Comparison of ENCODE assay signal across 38 cellular contexts in the genomic region with DNA sequence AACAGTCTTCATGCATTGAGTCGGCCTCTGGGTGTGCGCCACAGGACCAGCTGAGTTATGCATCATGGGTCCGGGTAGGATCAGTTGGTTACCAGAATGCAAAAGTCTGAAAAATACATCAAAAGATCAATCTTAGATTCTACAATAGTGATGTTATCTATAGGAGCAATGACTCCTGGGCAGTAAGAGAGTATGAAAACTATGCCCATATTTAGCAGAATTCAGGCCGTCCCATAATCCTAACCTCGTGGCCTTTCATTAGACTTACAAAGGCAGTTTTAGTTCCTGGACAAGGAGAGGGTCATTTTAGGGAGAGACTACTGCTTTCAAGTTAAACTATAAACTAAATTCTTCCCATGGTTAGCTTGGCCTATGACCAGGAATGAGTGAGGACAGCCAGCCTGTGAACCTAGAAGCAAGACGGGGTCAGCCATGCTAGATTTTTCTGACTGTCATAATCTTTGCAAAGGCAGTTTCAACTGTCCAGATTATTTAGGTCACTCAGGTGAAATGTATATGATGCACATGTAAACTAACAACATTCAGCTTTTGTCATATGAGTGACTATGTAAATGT. TPM values are rescaled to one million over a fixed set of nuclear protein-coding genes. Genes with fewer than 3 reads are reported as not detected.
"Had no signal": no experiment of that assay in that cellular context is flagged by ENCODE, and none has a peak within 500 bp of the region (broad histone marks: within the 10 kb centered on the region; RNA-seq: fewer than 3 reads in every experiment).

No MANE protein-coding gene starts in this region.

- H3K36me3 ChIP-seq: adrenal gland, brain microvascular endothelial cell, breast epithelium had no signal

- H3K27me3 ChIP-seq: adrenal gland, body of pancreas, brain microvascular endothelial cell, breast epithelium had no signal

- ATAC-seq: activated CD8-positive, alpha-beta T cell treated with anti-CD3 and anti-CD28 coated beads for 36 hours; activated naive CD4-positive, alpha-beta T cell treated with anti-CD3 and anti-CD28 coated beads, Interleukin-2, amount 50 U/mL, for 72 hours; activated T-cell treated with anti-CD3 and anti-CD28 coated beads, Interleukin-2, amount 50 U/mL, for 4 hours; activated T-cell treated with anti-CD3 and anti-CD28 coated beads, Interleukin-2, amount 50 U/mL, for 72 hours; activated T-helper 17 cell treated with anti-CD3 and anti-CD28 coated beads, Interleukin-2, amount 50 U/mL, for 72 hours; body of pancreas had no signal

- H3K27ac ChIP-seq: adrenal gland, body of pancreas, brain microvascular endothelial cell, breast epithelium had no signal

- H3K27me3 Mint-ChIP-seq: activated B cell treated with CpG ODN at 0.5 μM for 24 hours; activated CD8-positive, alpha-beta T cell treated with anti-CD3 and anti-CD28 coated beads for 36 hours; activated T-helper 17 cell treated with anti-CD3 and anti-CD28 coated beads, Interleukin-2, amount 50 U/mL, for 72 hours had no signal

- H3K4me3 Mint-ChIP-seq: activated B cell treated with CpG ODN at 0.5 μM for 24 hours; activated CD4-positive, alpha-beta memory T cell treated with anti-CD3 and anti-CD28 coated beads for 36 hours; activated CD4-positive, alpha-beta T cell treated with anti-CD3 and anti-CD28 coated beads, Interleukin-2, amount 10 ng/mL, durations not matched to agents 24 days and 14 days; activated CD8-positive, alpha-beta T cell treated with anti-CD3 and anti-CD28 coated beads for 36 hours; activated naive CD4-positive, alpha-beta T cell treated with anti-CD3 and anti-CD28 coated beads for 36 hours; activated naive CD8-positive, alpha-beta T cell treated with anti-CD3 and anti-CD28 coated beads for 36 hours; activated T-cell treated with anti-CD3 and anti-CD28 coated beads, Interleukin-2, amount 50 U/mL, for 4 hours; activated T-cell treated with anti-CD3 and anti-CD28 coated beads, Interleukin-2, amount 50 U/mL, for 72 hours; activated T-helper 1 cell treated with anti-CD3 and anti-CD28 coated beads, Interleukin-12 subunit alpha, Interleukin-12 subunit beta, Interleukin-2, Interleukin-4 antibody, amounts not matched to agents 30 ng/mL and 10 ng/mL and 1 ng/mL, durations not matched to agents 14 hours and 24 hours and 36 hours; activated T-helper 17 cell treated with anti-CD3 and anti-CD28 coated beads, Interleukin-2, amount 50 U/mL, for 72 hours; T-helper 1 cell treated with Interleukin-12 subunit alpha and Interleukin-12 subunit beta and Interleukin-4 antibody, amounts not matched to agents 30 μg/mL and 1 μg/mL, for 36 hours; T-helper 2 cell treated with Interferon-gamma antibody and Interleukin-4, amounts not matched to agents 5 μg/mL and 100 μg/mL, for 36 hours had no signal

- H3K4me3 ChIP-seq: adrenal gland, body of pancreas, breast epithelium had no signal

- H3K4me1 ChIP-seq: adrenal gland, body of pancreas, breast epithelium had no signal

- H3K27ac Mint-ChIP-seq: activated B cell treated with CpG ODN at 0.5 μM for 24 hours; activated CD4-positive, alpha-beta memory T cell treated with anti-CD3 and anti-CD28 coated beads for 36 hours; activated CD4-positive, alpha-beta T cell treated with anti-CD3 and anti-CD28 coated beads, Interleukin-2, amount 10 ng/mL, durations not matched to agents 24 days and 14 days; activated CD8-positive, alpha-beta T cell treated with anti-CD3 and anti-CD28 coated beads for 36 hours; activated naive CD4-positive, alpha-beta T cell treated with anti-CD3 and anti-CD28 coated beads for 36 hours; activated naive CD4-positive, alpha-beta T cell treated with anti-CD3 and anti-CD28 coated beads, Interleukin-2, amount 50 U/mL, for 72 hours; activated naive CD8-positive, alpha-beta T cell treated with anti-CD3 and anti-CD28 coated beads for 36 hours; activated T-cell treated with anti-CD3 and anti-CD28 coated beads, Interleukin-2, amount 50 U/mL, for 72 hours; activated T-helper 1 cell treated with anti-CD3 and anti-CD28 coated beads, Interleukin-12 subunit alpha, Interleukin-12 subunit beta, Interleukin-2, Interleukin-4 antibody, amounts not matched to agents 30 ng/mL and 10 ng/mL and 1 ng/mL, durations not matched to agents 14 hours and 24 hours and 36 hours; activated T-helper 17 cell treated with anti-CD3 and anti-CD28 coated beads, Interleukin-2, amount 50 U/mL, for 72 hours; T-helper 1 cell treated with Interleukin-12 subunit alpha and Interleukin-12 subunit beta and Interleukin-4 antibody, amounts not matched to agents 30 μg/mL and 1 μg/mL, for 36 hours; T-helper 2 cell treated with Interferon-gamma antibody and Interleukin-4, amounts not matched to agents 5 μg/mL and 100 μg/mL, for 36 hours had no signal

- DNase-seq: activated B cell treated with CpG ODN at 0.5 μM for 24 hours; activated CD4-positive, alpha-beta memory T cell treated with anti-CD3 and anti-CD28 coated beads for 36 hours; activated CD4-positive, alpha-beta T cell treated with anti-CD3 and anti-CD28 coated beads for 4 hours; activated CD4-positive, alpha-beta T cell treated with anti-CD3 and anti-CD28 coated beads, Interleukin-2, amount 10 ng/mL, durations not matched to agents 24 days and 14 days; activated CD4-positive, alpha-beta T cell treated with anti-CD3 and anti-CD28 coated beads, Interleukin-2, amount 50 U/mL, for 1 hour; activated CD4-positive, alpha-beta T cell treated with anti-CD3 and anti-CD28 coated beads, Interleukin-2, amount 50 U/mL, for 4 hours; activated CD4-positive, CD25-positive, alpha-beta regulatory T cell treated with anti-CD3 and anti-CD28 coated beads, Interleukin-2, amount 50 U/mL, for 72 hours; activated CD8-positive, alpha-beta memory T cell treated with anti-CD3 and anti-CD28 coated beads, Interleukin-2, amount 50 U/mL, for 4 hours; activated CD8-positive, alpha-beta T cell treated with anti-CD3 and anti-CD28 coated beads for 36 hours; activated effector memory CD4-positive, alpha-beta T cell treated with anti-CD3 and anti-CD28 coated beads, Interleukin-2, amount 50 U/mL, for 16 hours; activated gamma-delta T cell treated with Interleukin-2 at 50 U/mL for 16 hours; activated naive CD4-positive, alpha-beta T cell; activated naive CD4-positive, alpha-beta T cell treated with anti-CD3 and anti-CD28 coated beads for 36 hours; activated naive CD4-positive, alpha-beta T cell treated with anti-CD3 and anti-CD28 coated beads, Interleukin-2, amount 50 U/mL, for 16 hours; activated naive CD8-positive, alpha-beta T cell treated with anti-CD3 and anti-CD28 coated beads for 36 hours; activated T-cell treated with anti-CD3 and anti-CD28 coated beads for 4 hours; activated T-cell treated with anti-CD3 and anti-CD28 coated beads, Interleukin-2, amount 50 U/mL, for 1 hour; activated T-cell treated with anti-CD3 and anti-CD28 coated beads, Interleukin-2, amount 50 U/mL, for 4 hours; activated T-cell treated with anti-CD3 and anti-CD28 coated beads, Interleukin-2, amount 50 U/mL, for 72 hours; adrenal gland; amniotic stem cell; aorta; body of pancreas; brain microvascular endothelial cell; central memory CD4-positive, alpha-beta T cell; SW 1271; T-helper 1 cell; T-helper 2 cell; T-helper 9 cell had no signal

- H3K36me3 Mint-ChIP-seq: activated CD4-positive, alpha-beta memory T cell treated with anti-CD3 and anti-CD28 coated beads for 36 hours; activated naive CD8-positive, alpha-beta T cell treated with anti-CD3 and anti-CD28 coated beads for 36 hours had no signal

- H3K4me1 Mint-ChIP-seq: activated B cell treated with CpG ODN at 0.5 μM for 24 hours; activated T-helper 17 cell treated with anti-CD3 and anti-CD28 coated beads, Interleukin-2, amount 50 U/mL, for 72 hours had no signal

- H3K9me3 Mint-ChIP-seq: activated B cell treated with CpG ODN at 0.5 μM for 24 hours; activated CD4-positive, alpha-beta memory T cell treated with anti-CD3 and anti-CD28 coated beads for 36 hours; activated CD4-positive, alpha-beta T cell treated with anti-CD3 and anti-CD28 coated beads, Interleukin-2, amount 10 ng/mL, durations not matched to agents 24 days and 14 days; activated CD8-positive, alpha-beta T cell treated with anti-CD3 and anti-CD28 coated beads for 36 hours; activated naive CD4-positive, alpha-beta T cell treated with anti-CD3 and anti-CD28 coated beads for 36 hours; activated naive CD4-positive, alpha-beta T cell treated with anti-CD3 and anti-CD28 coated beads, Interleukin-2, amount 50 U/mL, for 72 hours; activated naive CD8-positive, alpha-beta T cell treated with anti-CD3 and anti-CD28 coated beads for 36 hours; activated T-cell treated with anti-CD3 and anti-CD28 coated beads, Interleukin-2, amount 50 U/mL, for 4 hours; activated T-cell treated with anti-CD3 and anti-CD28 coated beads, Interleukin-2, amount 50 U/mL, for 72 hours; activated T-helper 1 cell treated with anti-CD3 and anti-CD28 coated beads, Interleukin-12 subunit alpha, Interleukin-12 subunit beta, Interleukin-2, Interleukin-4 antibody, amounts not matched to agents 30 ng/mL and 10 ng/mL and 1 ng/mL, durations not matched to agents 14 hours and 24 hours and 36 hours; activated T-helper 17 cell treated with anti-CD3 and anti-CD28 coated beads, Interleukin-2, amount 50 U/mL, for 72 hours; T-helper 1 cell treated with Interleukin-12 subunit alpha and Interleukin-12 subunit beta and Interleukin-4 antibody, amounts not matched to agents 30 μg/mL and 1 μg/mL, for 36 hours; T-helper 2 cell treated with Interferon-gamma antibody and Interleukin-4, amounts not matched to agents 5 μg/mL and 100 μg/mL, for 36 hours had no signal

- H3K9me3 ChIP-seq: adrenal gland, body of pancreas, breast epithelium had no signal

RNA-seq across cellular contexts. Expression of gene MLNR, which starts 15.8 kb away (rescaled TPM):
- total RNA-seq: activated B cell treated with CpG ODN at 0.5 μM for 24 hours; activated CD4-positive, alpha-beta memory T cell treated with anti-CD3 and anti-CD28 coated beads for 36 hours; activated CD4-positive, alpha-beta T cell treated with anti-CD3 and anti-CD28 coated beads, Interleukin-2, amount 10 ng/mL, durations not matched to agents 24 days and 14 days; activated CD8-positive, alpha-beta memory T cell treated with anti-CD3 and anti-CD28 coated beads for 36 hours; activated CD8-positive, alpha-beta T cell treated with anti-CD3 and anti-CD28 coated beads for 36 hours; activated naive CD4-positive, alpha-beta T cell treated with anti-CD3 and anti-CD28 coated beads for 36 hours; activated naive CD4-positive, alpha-beta T cell treated with anti-CD3 and anti-CD28 coated beads, Interleukin-2, amount 50 U/mL, for 72 hours; activated naive CD8-positive, alpha-beta T cell treated with anti-CD3 and anti-CD28 coated beads for 36 hours; activated T-cell treated with anti-CD3 and anti-CD28 coated beads, Interleukin-2, amount 50 U/mL, for 4 hours; activated T-helper 1 cell treated with anti-CD3 and anti-CD28 coated beads, Interleukin-12 subunit alpha, Interleukin-12 subunit beta, Interleukin-2, Interleukin-4 antibody, amounts not matched to agents 30 ng/mL and 10 ng/mL and 1 ng/mL, durations not matched to agents 14 hours and 24 hours and 36 hours; activated T-helper 17 cell treated with anti-CD3 and anti-CD28 coated beads, Interleukin-2, amount 50 U/mL, for 72 hours; adrenal gland; aorta; astrocyte; body of pancreas; breast epithelium; cardiac septum had no signal
- polyA plus RNA-seq: adrenal gland had no signal
